ENCODE assay signal across 9 cellular contexts in the genomic region with DNA sequence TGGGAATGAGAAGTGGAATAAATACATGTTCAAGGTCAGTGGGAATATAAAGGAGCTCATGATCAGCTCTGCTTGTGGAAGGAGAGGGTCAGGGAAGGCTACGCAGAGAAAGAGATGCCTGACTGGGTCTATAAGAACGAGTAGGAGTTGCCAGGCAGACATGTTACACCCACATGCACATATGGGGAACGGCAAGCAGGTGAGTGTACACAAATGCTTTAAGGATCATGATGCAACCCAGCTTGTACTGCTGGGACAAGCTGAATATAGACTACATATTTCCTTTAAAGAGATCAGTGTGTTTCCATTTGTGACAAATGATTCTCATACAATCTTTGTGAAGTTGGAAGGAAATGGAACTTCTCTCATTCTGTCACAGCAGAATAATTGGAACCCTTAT.
"Had no signal": no experiment of that assay in that cellular context is flagged by ENCODE, and none has a peak within 500 bp of the region (broad histone marks: within the 10 kb centered on the region; RNA-seq: fewer than 3 reads in every experiment).

No MANE protein-coding gene starts in this region.

- H3K27ac Mint-ChIP-seq: GM23338, H9 had no signal

- H3K4me2 ChIP-seq: GM23338 had no signal

- DNase-seq: H9, HCEC 1CT, IMR-90, KG1 had no signal

- H3K9me3 Mint-ChIP-seq: GM23338, H9 had no signal

- H2AFZ ChIP-seq: GM23338 had no signal

- ATAC-seq: GM23338, K562 had no signal

- H3K4me3 ChIP-seq: GM23338, K562 had no signal

- H3K4me3 Mint-ChIP-seq: GM23338, H9 had no signal

- FAIRE-seq: H1, H54, HTR-8/SVneo, K562 had no signal
